Comparison of ENCODE assay signal across 25 cellular contexts in genomic region chr1:238293075-238293474, GRCh38.
"Had no signal": no experiment of that assay in that cellular context is flagged by ENCODE, and none has a peak within 500 bp of the region (broad histone marks: within the 10 kb centered on the region; RNA-seq: fewer than 3 reads in every experiment).

No MANE protein-coding gene starts in this region.

- H3K4me1 ChIP-seq: SJSA1 had no signal

- ATAC-seq: HepG2 had no signal

- FAIRE-seq: HepG2, RCC 7860 had no signal

- H3K36me3 ChIP-seq: MG63, SJSA1 had no signal

- H3K27ac ChIP-seq: SJSA1, SK-N-MC had no signal

- DNase-seq: IMR-90, Karpas-422, KG1, MG63, NCI-H1092, NCI-H1105 treated with DMSO at 0.1 percent for 48 hours, NCI-H1417 treated with DMSO at 0.1 percent for 48 hours, NCI-H146, NCI-H1694 treated with DMSO at 0.1 percent for 48 hours, NCI-H2029, NCI-H2081 treated with DMSO at 0.1 percent for 48 hours, NCI-H2171, NCI-H226, NCI-H446, NCI-H510A, NCI-H524 treated with DMSO at 0.1 percent for 48 hours, NCI-H69, NCI-H774, Right ventricle myocardium superior, RPMI8226, SIG-M5 had no signal

- H3K4me3 ChIP-seq: MG63, SJSA1, SK-N-MC had no signal

- H3K27me3 ChIP-seq: MG63, SJSA1 had no signal

- H3K9me3 ChIP-seq: MG63 had no signal
